Comparison of ENCODE assay signal across 12 cellular contexts in genomic region chr1:944341-945325, GRCh38. TPM values are rescaled to one million over a fixed set of nuclear protein-coding genes. Genes with fewer than 3 reads are reported as not detected.
DNase-seq lines count a peak whose midpoint lies in the region; ATAC-seq, FAIRE-seq and TF ChIP-seq lines count a peak whose summit lies in the region.
"Had no signal": no experiment of that assay in that cellular context is flagged by ENCODE, and none has a peak within 500 bp of the region (broad histone marks: within the 10 kb centered on the region; RNA-seq: fewer than 3 reads in every experiment).

No MANE protein-coding gene starts in this region.

- H3K4me3 ChIP-seq in BLaER1 treated with 17β-estradiol and CSF1 and Interleukin-3, amounts not matched to agents 10 nM and 100 nM, result no peak overlapping the region; a peak in 1 of 20 replicates

- H3K4me2 ChIP-seq in BLaER1 treated with 17β-estradiol and CSF1 and Interleukin-3, amounts not matched to agents 10 nM and 100 nM, result peak overlapping the region in 9 of 11 experiments; percentile 24 to 77 (median 52); a peak in 17 of 22 replicates

- H3K4me1 Mint-ChIP-seq in mesothelial cell of epicardium, result peaks cover 34% of the 10 kb centered on the region

- H3K9ac ChIP-seq in BLaER1 treated with 17β-estradiol and CSF1 and Interleukin-3, amounts not matched to agents 10 nM and 100 nM, result peak overlapping the region in 2 of 11 experiments; percentile 2 to 35; a peak in 1 of 22 replicates

- peak overlapping the region; percentile 22 for H3K4me3 Mint-ChIP-seq in mesothelial cell of epicardium
- H3K4me3 Mint-ChIP-seq: stimulated activated naive CD8-positive, alpha-beta T cell treated with anti-CD3 and anti-CD28 coated beads, Interleukin-15, amount 100 ng/mL, for 72 hours had no signal

- H3K27ac Mint-ChIP-seq in mesothelial cell of epicardium, result peak overlapping the region; percentile 84
- H3K27ac Mint-ChIP-seq: CD4-positive, CD25-positive, alpha-beta regulatory T cell; stimulated activated naive CD8-positive, alpha-beta T cell treated with anti-CD3 and anti-CD28 coated beads, Interleukin-15, amount 100 ng/mL, for 72 hours had no signal

- no peaks in the 10 kb centered on the region for H3K9me3 ChIP-seq in BLaER1 treated with 17β-estradiol and CSF1 and Interleukin-3, amounts not matched to agents 10 nM and 100 nM (replicated peaks in 1 of 11)

- peak; percentile 97 for DNase-seq in NCI-H82 treated with DMSO at 0.1 percent for 48 hours (lab: John Stamatoyannopoulos, UW; ENCODE audit: unreplicated experiment)
- peak; percentile 69 for DNase-seq in cerebellar cortex (ENCODE audit: low spot score)
- DNase-seq in mesothelial cell of epicardium (ENCODE audit: low spot score in 2 of 2, unreplicated experiment in 2 of 2), result no peak
- no peak for DNase-seq in putamen (ENCODE audit: low spot score)
- no peak for DNase-seq in activated CD4-positive, alpha-beta T cell treated with anti-CD3 and anti-CD28 coated beads for 48 hours
- DNase-seq in H54 (ENCODE audit: insufficient read length, low spot score), result no peak
- DNase-seq: activated T-cell treated with anti-CD3 and anti-CD28 coated beads for 4 hours; CD4-positive, CD25-positive, alpha-beta regulatory T cell; central memory CD4-positive, alpha-beta T cell; stimulated activated naive CD8-positive, alpha-beta T cell treated with anti-CD3 and anti-CD28 coated beads, Interleukin-15, amount 100 ng/mL, for 72 hours had no signal

- no peak overlapping the region for H3K27ac ChIP-seq in BLaER1 treated with 17β-estradiol and CSF1 and Interleukin-3, amounts not matched to agents 10 nM and 100 nM

- H3K36me3 ChIP-seq in BLaER1 treated with 17β-estradiol and CSF1 and Interleukin-3, amounts not matched to agents 10 nM and 100 nM, result peaks cover 52 to 65% (median 61%) of the 10 kb centered on the region in 11 experiments

- peaks cover 19 to 100% (median 99%) of the 10 kb centered on the region in 11 experiments; a peak in 21 of 22 replicates for H4K20me1 ChIP-seq in BLaER1 treated with 17β-estradiol and CSF1 and Interleukin-3, amounts not matched to agents 10 nM and 100 nM

- no peaks in the 10 kb centered on the region for H3K9me3 Mint-ChIP-seq in mesothelial cell of epicardium
- H3K9me3 Mint-ChIP-seq: CD4-positive, CD25-positive, alpha-beta regulatory T cell; stimulated activated naive CD8-positive, alpha-beta T cell treated with anti-CD3 and anti-CD28 coated beads, Interleukin-15, amount 100 ng/mL, for 72 hours had no signal

- H3K4me1 ChIP-seq in BLaER1 treated with 17β-estradiol and CSF1 and Interleukin-3, amounts not matched to agents 10 nM and 100 nM, result peaks cover 32 to 62% (median 55%) of the 10 kb centered on the region in 10 experiments; a peak in 19 of 20 replicates

- ATAC-seq in HG03378 (IDR thresholded peaks at IDR 0.05; ENCODE audit: unreplicated experiment), result no peak
- ATAC-seq: stimulated activated naive CD8-positive, alpha-beta T cell treated with anti-CD3 and anti-CD28 coated beads, Interleukin-15, amount 100 ng/mL, for 72 hours had no signal

- TF ChIP-seq CTCF in mesothelial cell of epicardium (IDR thresholded peaks at IDR 0.05; ENCODE audit: unreplicated experiment), result no peak

- no peaks in the 10 kb centered on the region for H3K27me3 Mint-ChIP-seq in mesothelial cell of epicardium (ENCODE audit: low read depth)

- H3K36me3 Mint-ChIP-seq in mesothelial cell of epicardium, result peaks cover 21% of the 10 kb centered on the region

- peaks cover 50 to 68% (median 55%) of the 10 kb centered on the region in 11 experiments for H3K27me3 ChIP-seq in BLaER1 treated with 17β-estradiol and CSF1 and Interleukin-3, amounts not matched to agents 10 nM and 100 nM

- no peak for FAIRE-seq in H54 (lab: Jason Lieb, UNC)

- TF ChIP-seq POLR2A in H54 (IDR thresholded peaks at IDR 0.05; ENCODE audit: low read depth, low read length), result no peak

RNA-seq across cellular contexts. Expression of gene NOC2L, which starts 14.4 kb away (rescaled TPM):
- 69.3 to 73.1 TPM (median 69.8 TPM) in 3 replicates for total RNA-seq in mesothelial cell of epicardium

RNA-seq across cellular contexts. Expression of gene KLHL17, which starts 15.8 kb away (rescaled TPM):
- total RNA-seq in mesothelial cell of epicardium, result 44.7 to 49.8 TPM (median 47.0 TPM) in 3 replicates

RNA-seq across cellular contexts. Expression of gene SAMD11, which starts 20.9 kb away (rescaled TPM):
- 303 to 325 TPM (median 313 TPM) in 3 replicates for total RNA-seq in mesothelial cell of epicardium
- total RNA-seq: CD4-positive, CD25-positive, alpha-beta regulatory T cell had no signal

RNA-seq across cellular contexts. Expression of gene PLEKHN1, which starts 21.6 kb away (rescaled TPM):
- 33.6 to 36.0 TPM (median 34.4 TPM) in 3 replicates for total RNA-seq in mesothelial cell of epicardium

RNA-seq across cellular contexts. Expression of gene PERM1, which starts 37.3 kb away (rescaled TPM):
- 1.6 to 2.8 TPM (median 2.7 TPM) in 3 replicates for total RNA-seq in mesothelial cell of epicardium
- total RNA-seq: CD4-positive, CD25-positive, alpha-beta regulatory T cell had no signal

Comparison
In these comparisons a context has a peak if more than half of its experiments do, and no peak if none do; other contexts are left out.
1. DNase-seq: peak in NCI-H82 treated with DMSO at 0.1 percent for 48 hours (single experiment) and cerebellar cortex (single experiment); none in mesothelial cell of epicardium (0 of 2), putamen (single experiment), activated CD4-positive, alpha-beta T cell treated with anti-CD3 and anti-CD28 coated beads for 48 hours (single experiment) and H54 (single experiment).